In the genomic region with DNA sequence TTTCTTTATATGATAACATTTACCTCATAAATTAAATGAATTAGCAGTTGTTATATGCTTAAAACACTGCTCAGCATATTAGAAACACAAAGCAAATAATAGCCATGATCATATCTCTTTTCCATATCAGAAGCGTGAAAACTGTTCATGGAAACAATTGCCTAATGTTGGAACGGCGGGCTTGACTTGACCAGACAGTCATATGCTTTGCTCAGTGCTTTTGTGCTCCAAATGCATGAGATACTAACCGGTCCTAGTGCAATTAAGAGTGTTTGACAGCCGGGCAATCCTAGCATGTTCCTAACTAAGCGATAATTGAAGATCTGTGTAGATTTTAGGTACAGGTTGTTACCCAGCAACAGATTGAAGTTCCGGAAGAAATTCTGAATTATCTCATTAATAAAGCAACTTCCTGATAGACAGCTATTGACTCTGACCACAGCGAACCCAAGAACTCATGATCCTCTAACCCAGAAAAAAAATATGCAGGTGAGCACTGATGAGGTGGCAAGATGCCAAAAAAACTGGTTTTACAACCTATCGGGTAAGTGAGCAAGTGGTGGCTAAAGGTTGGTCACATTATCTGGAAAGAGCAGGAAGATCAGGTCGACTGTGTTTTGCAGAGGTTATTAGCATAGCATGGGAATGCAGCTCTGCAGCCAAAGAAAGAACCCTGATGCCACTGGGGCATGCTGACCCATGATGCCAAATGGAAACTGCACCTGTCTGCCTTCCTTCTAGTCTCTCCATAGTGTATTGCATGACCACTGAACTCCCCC, we compare ENCODE assay signal across 2 cellular contexts.
TF ChIP-seq lines count a peak whose summit lies in the region.

No MANE protein-coding gene starts in this region.

TF ChIP-seq in HCT116, 20 proteins besides CTCF, POLR2A, EP300 and RAD21 (continued from another document):
- TF ChIP-seq, protein P1, sequence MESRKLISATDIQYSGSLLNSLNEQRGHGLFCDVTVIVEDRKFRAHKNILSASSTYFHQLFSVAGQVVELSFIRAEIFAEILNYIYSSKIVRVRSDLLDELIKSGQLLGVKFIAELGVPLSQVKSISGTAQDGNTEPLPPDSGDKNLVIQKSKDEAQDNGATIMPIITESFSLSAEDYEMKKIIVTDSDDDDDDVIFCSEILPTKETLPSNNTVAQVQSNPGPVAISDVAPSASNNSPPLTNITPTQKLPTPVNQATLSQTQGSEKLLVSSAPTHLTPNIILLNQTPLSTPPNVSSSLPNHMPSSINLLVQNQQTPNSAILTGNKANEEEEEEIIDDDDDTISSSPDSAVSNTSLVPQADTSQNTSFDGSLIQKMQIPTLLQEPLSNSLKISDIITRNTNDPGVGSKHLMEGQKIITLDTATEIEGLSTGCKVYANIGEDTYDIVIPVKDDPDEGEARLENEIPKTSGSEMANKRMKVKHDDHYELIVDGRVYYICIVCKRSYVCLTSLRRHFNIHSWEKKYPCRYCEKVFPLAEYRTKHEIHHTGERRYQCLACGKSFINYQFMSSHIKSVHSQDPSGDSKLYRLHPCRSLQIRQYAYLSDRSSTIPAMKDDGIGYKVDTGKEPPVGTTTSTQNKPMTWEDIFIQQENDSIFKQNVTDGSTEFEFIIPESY (IDR thresholded peaks at IDR 0.05; ENCODE audit: extremely low read depth, insufficient replicate concordance, low read length): no peak
- no peak for TF ChIP-seq EZH2phosphoT487 (IDR thresholded peaks at IDR 0.05; ENCODE audit: borderline replicate concordance)
- no peak for TF ChIP-seq CEBPB (IDR thresholded peaks at IDR 0.05; ENCODE audit: low read depth)
- peak; percentile 23; the same call in 1 of the 2 replicates for TF ChIP-seq POLR2AphosphoS5 (IDR thresholded peaks at IDR 0.05; ENCODE audit: low read depth, low read length)
- no peak for TF ChIP-seq SP1 (IDR thresholded peaks at IDR 0.05; ENCODE audit: low read depth)
TF ChIP-seq in HCT116: peak in this region for 1.

TF ChIP-seq in SK-N-SH, 30 proteins besides CTCF, POLR2A, EP300 and RAD21:
- TF ChIP-seq, protein P2, sequence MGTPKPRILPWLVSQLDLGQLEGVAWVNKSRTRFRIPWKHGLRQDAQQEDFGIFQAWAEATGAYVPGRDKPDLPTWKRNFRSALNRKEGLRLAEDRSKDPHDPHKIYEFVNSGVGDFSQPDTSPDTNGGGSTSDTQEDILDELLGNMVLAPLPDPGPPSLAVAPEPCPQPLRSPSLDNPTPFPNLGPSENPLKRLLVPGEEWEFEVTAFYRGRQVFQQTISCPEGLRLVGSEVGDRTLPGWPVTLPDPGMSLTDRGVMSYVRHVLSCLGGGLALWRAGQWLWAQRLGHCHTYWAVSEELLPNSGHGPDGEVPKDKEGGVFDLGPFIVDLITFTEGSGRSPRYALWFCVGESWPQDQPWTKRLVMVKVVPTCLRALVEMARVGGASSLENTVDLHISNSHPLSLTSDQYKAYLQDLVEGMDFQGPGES (IDR thresholded peaks at IDR 0.05; ENCODE audit: low read depth, low read length): no peak
- no peak for TF ChIP-seq SIN3A (IDR thresholded peaks at IDR 0.05; ENCODE audit: borderline replicate concordance, low read depth, low read length)
- TF ChIP-seq MEF2A (IDR thresholded peaks at IDR 0.05; ENCODE audit: borderline replicate concordance, low read depth): no peak
- TF ChIP-seq JUND (IDR thresholded peaks at IDR 0.05): no peak
- TF ChIP-seq, protein P3, sequence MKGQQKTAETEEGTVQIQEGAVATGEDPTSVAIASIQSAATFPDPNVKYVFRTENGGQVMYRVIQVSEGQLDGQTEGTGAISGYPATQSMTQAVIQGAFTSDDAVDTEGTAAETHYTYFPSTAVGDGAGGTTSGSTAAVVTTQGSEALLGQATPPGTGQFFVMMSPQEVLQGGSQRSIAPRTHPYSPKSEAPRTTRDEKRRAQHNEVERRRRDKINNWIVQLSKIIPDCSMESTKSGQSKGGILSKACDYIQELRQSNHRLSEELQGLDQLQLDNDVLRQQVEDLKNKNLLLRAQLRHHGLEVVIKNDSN (IDR thresholded peaks at IDR 0.05; ENCODE audit: borderline replicate concordance, low read depth): no peak
- no peak for TF ChIP-seq EZH2phosphoT487 (IDR thresholded peaks at IDR 0.05; ENCODE audit: borderline replicate concordance, low read depth)
- no peak for TF ChIP-seq TAF1 (IDR thresholded peaks at IDR 0.05; ENCODE audit: borderline replicate concordance, low read depth, low read length)
- no peak for TF ChIP-seq TCF12 (IDR thresholded peaks at IDR 0.05)
